Comparison of ENCODE assay signal across 29 cellular contexts in the genomic region with DNA sequence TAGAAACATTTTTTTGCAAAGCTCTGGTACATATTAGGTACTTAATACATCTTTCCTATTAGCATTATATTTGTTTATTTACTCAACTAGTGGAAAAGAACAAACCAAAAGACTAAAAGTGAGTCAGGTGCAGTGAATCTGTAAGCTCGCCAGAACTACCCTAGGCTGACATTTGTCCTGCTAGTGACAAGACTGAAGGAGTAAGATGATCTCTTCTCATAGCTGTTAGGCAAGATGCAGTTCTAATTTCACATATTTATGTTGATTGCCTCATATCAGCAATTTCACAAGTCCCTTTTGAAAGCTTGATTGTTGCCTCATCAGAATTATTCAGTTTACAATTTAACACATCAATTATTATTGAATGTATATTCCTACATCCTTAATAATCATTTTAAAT.
DNase-seq lines count a peak whose midpoint lies in the region; ATAC-seq and TF ChIP-seq lines count a peak whose summit lies in the region.
"Had no signal": no experiment of that assay in that cellular context is flagged by ENCODE, and none has a peak within 500 bp of the region (broad histone marks: within the 10 kb centered on the region; RNA-seq: fewer than 3 reads in every experiment).

No MANE protein-coding gene starts in this region.

- H3K4me1 Mint-ChIP-seq in activated naive CD8-positive, alpha-beta T cell treated with anti-CD3 and anti-CD28 coated beads for 36 hours, result no peaks in the 10 kb centered on the region
- H3K4me1 Mint-ChIP-seq: activated CD4-positive, alpha-beta memory T cell treated with anti-CD3 and anti-CD28 coated beads, Interleukin-2, amount 10 ng/mL, durations not matched to agents 7 days and 5 days; naive thymus-derived CD8-positive, alpha-beta T cell; stimulated activated effector memory CD8-positive, alpha-beta T cell treated with anti-CD3 and anti-CD28 coated beads, Interleukin-12 subunit alpha, Interleukin-12 subunit beta, amount 100 ng/mL, for 72 hours had no signal

- no peak overlapping the region for H3K4me3 Mint-ChIP-seq in activated naive CD8-positive, alpha-beta T cell treated with anti-CD3 and anti-CD28 coated beads for 36 hours
- H3K4me3 Mint-ChIP-seq: activated CD4-positive, alpha-beta memory T cell treated with anti-CD3 and anti-CD28 coated beads, Interleukin-2, amount 10 ng/mL, durations not matched to agents 7 days and 5 days; brain; naive thymus-derived CD8-positive, alpha-beta T cell; stimulated activated effector memory CD8-positive, alpha-beta T cell treated with anti-CD3 and anti-CD28 coated beads, Interleukin-12 subunit alpha, Interleukin-12 subunit beta, amount 100 ng/mL, for 72 hours; T-helper 1 cell treated with Interleukin-12 subunit alpha and Interleukin-12 subunit beta and Interleukin-4 antibody, amounts not matched to agents 30 μg/mL and 1 μg/mL, for 36 hours had no signal

- H3K4me3 ChIP-seq in fibroblast of mammary gland (ENCODE audit: control insufficient read depth, low read depth, low read length) (no peak overlapping the region), skeletal muscle cell (ENCODE audit: low read depth, low read length) (no peak overlapping the region)
- H3K4me3 ChIP-seq: adrenal gland, esophagus muscularis mucosa, left lung, transverse colon had no signal

- TF ChIP-seq CTCF in fibroblast of mammary gland (conservative IDR thresholded peaks at IDR 0.05; ENCODE audit: control insufficient read depth, insufficient read depth, low read depth, low read length), result no peak

- H3K9me3 Mint-ChIP-seq in activated naive CD8-positive, alpha-beta T cell treated with anti-CD3 and anti-CD28 coated beads for 36 hours, result peaks cover 2% of the 10 kb centered on the region

- ATAC-seq in GM19397 (IDR thresholded peaks at IDR 0.05; ENCODE audit: unreplicated experiment), result no peak
- ATAC-seq: HCT116; left lung; naive thymus-derived CD8-positive, alpha-beta T cell; Right ventricle myocardium inferior; SK-N-SH treated with all-trans-retinoic acid at 6 μM for 48 hours; stimulated activated effector memory CD8-positive, alpha-beta T cell treated with anti-CD3 and anti-CD28 coated beads, Interleukin-12 subunit alpha, Interleukin-12 subunit beta, amount 100 ng/mL, for 72 hours had no signal

- H3K27me3 Mint-ChIP-seq in activated naive CD8-positive, alpha-beta T cell treated with anti-CD3 and anti-CD28 coated beads for 36 hours, result no peaks in the 10 kb centered on the region
- H3K27me3 Mint-ChIP-seq: activated CD4-positive, alpha-beta memory T cell treated with anti-CD3 and anti-CD28 coated beads, Interleukin-2, amount 10 ng/mL, durations not matched to agents 7 days and 5 days; brain; naive thymus-derived CD8-positive, alpha-beta T cell had no signal

- peak; percentile 30 for DNase-seq in HCEC 1CT
- DNase-seq in NCI-H460 (ENCODE audit: extremely low read depth, low read depth), result peak; percentile 1
- peak; percentile 57 for DNase-seq in fibroblast of mammary gland (ENCODE audit: low read depth)
- DNase-seq in skeletal muscle cell (ENCODE audit: low read depth), result peak; percentile 20
- DNase-seq in activated naive CD8-positive, alpha-beta T cell treated with anti-CD3 and anti-CD28 coated beads for 36 hours, result no peak
- DNase-seq in activated CD4-positive, alpha-beta T cell treated with anti-CD3 and anti-CD28 coated beads for 48 hours, result no peak
- DNase-seq: activated CD4-positive, alpha-beta memory T cell treated with anti-CD3 and anti-CD28 coated beads, Interleukin-2, amount 10 ng/mL, durations not matched to agents 7 days and 5 days; activated CD8-positive, alpha-beta memory T cell treated with anti-CD3 and anti-CD28 coated beads, Interleukin-2, amount 50 U/mL, for 4 hours; activated naive CD4-positive, alpha-beta T cell treated with Interleukin-2 at 50 U/mL for 16 hours; adrenal gland; Caco-2; cerebellar nuclear complex; glutamatergic neuron; left lung; midbrain; naive thymus-derived CD8-positive, alpha-beta T cell; NCI-H1048; NCI-H1694; NCI-H524 treated with DMSO at 0.1 percent for 48 hours; occipital lobe; transverse colon had no signal

- no peak overlapping the region for H3K27ac Mint-ChIP-seq in activated naive CD8-positive, alpha-beta T cell treated with anti-CD3 and anti-CD28 coated beads for 36 hours
- H3K27ac Mint-ChIP-seq: activated CD4-positive, alpha-beta memory T cell treated with anti-CD3 and anti-CD28 coated beads, Interleukin-2, amount 10 ng/mL, durations not matched to agents 7 days and 5 days; brain; naive thymus-derived CD8-positive, alpha-beta T cell; stimulated activated effector memory CD8-positive, alpha-beta T cell treated with anti-CD3 and anti-CD28 coated beads, Interleukin-12 subunit alpha, Interleukin-12 subunit beta, amount 100 ng/mL, for 72 hours; T-helper 1 cell treated with Interleukin-12 subunit alpha and Interleukin-12 subunit beta and Interleukin-4 antibody, amounts not matched to agents 30 μg/mL and 1 μg/mL, for 36 hours had no signal

- H3K36me3 Mint-ChIP-seq in activated naive CD8-positive, alpha-beta T cell treated with anti-CD3 and anti-CD28 coated beads for 36 hours, result no peaks in the 10 kb centered on the region
- H3K36me3 Mint-ChIP-seq: naive thymus-derived CD8-positive, alpha-beta T cell; stimulated activated effector memory CD8-positive, alpha-beta T cell treated with anti-CD3 and anti-CD28 coated beads, Interleukin-12 subunit alpha, Interleukin-12 subunit beta, amount 100 ng/mL, for 72 hours had no signal

Comparison
In these comparisons a context has a peak if more than half of its experiments do, and no peak if none do; other contexts are left out.
1. DNase-seq: peak in HCEC 1CT (single experiment), NCI-H460 (single experiment), fibroblast of mammary gland (single experiment) and skeletal muscle cell (single experiment); none in activated naive CD8-positive, alpha-beta T cell treated with anti-CD3 and anti-CD28 coated beads for 36 hours (single experiment) and activated CD4-positive, alpha-beta T cell treated with anti-CD3 and anti-CD28 coated beads for 48 hours (single experiment).